Comparison of ENCODE assay signal across 1 cellular context in genomic region chr1:18640228-18641004, GRCh38.
TF ChIP-seq lines count a peak whose summit lies in the region.

No MANE protein-coding gene starts in this region.

TF ChIP-seq in H1, 55 proteins besides CTCF, POLR2A, EP300 and RAD21:
- TF ChIP-seq BCL11A (IDR thresholded peaks at IDR 0.05; ENCODE audit: low read depth in 2 of 2, low read length in 2 of 2) (no peak), RXRA (IDR thresholded peaks at IDR 0.05; ENCODE audit: insufficient read depth, low read depth, low read length) (no peak), ASH2L (IDR thresholded peaks at IDR 0.05; ENCODE audit: low read length) (peak; percentile 49), E2F6 (IDR thresholded peaks at IDR 0.05) (peak; percentile 41; the same call in 1 of the 2 replicates), TCF12 (IDR thresholded peaks at IDR 0.05; ENCODE audit: low read depth, low read length) (0 out of 2 replicates have a peak, but pooled peaks have one; percentile 50), USF2 (IDR thresholded peaks at IDR 0.05; ENCODE audit: low read length) (no peak), MAFK (IDR thresholded peaks at IDR 0.05; ENCODE audit: low read depth, low read length) (no peak), EZH2 (IDR thresholded peaks at IDR 0.05; ENCODE audit: low read depth, low read length, severe bottlenecking) (no peak), EGR1 (IDR thresholded peaks at IDR 0.05; ENCODE audit: borderline replicate concordance, low read depth, low read length) (peak; percentile 61; the same call in 1 of the 2 replicates), TAF7 (optimal IDR thresholded peaks at IDR 0.05; ENCODE audit: borderline replicate concordance, low read depth, low read length) (no peak), SIN3A (conservative IDR thresholded peaks at IDR 0.05 in 1 of 2, IDR thresholded peaks at IDR 0.05 in 1 of 2; ENCODE audit: low read depth in 1 of 2, low read length in 2 of 2) (no peak)
